Comparison of ENCODE assay signal across 27 cellular contexts in the genomic region with DNA sequence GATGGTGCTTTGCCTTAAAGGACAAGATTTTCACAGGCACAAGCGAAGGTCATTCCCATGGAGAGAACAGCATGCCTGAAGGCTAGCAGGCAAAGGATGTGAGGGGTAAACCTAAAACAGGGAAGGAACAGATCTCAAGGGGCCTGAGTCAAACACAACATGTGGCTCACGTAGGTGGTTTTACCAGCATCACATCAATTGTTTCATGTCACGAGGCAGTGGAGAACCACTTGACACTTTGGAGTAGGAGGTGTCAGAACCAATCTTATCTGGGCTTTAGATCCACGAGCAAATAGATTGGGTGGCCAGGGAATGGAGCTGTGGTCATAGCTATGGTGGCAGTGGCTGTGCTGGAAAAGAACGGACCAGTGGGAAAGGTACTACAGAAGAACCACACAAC. TPM values are rescaled to one million over a fixed set of nuclear protein-coding genes. Genes with fewer than 3 reads are reported as not detected.
DNase-seq lines count a peak whose midpoint lies in the region; ATAC-seq and TF ChIP-seq lines count a peak whose summit lies in the region.
"Had no signal": no experiment of that assay in that cellular context is flagged by ENCODE, and none has a peak within 500 bp of the region (broad histone marks: within the 10 kb centered on the region; RNA-seq: fewer than 3 reads in every experiment).

No MANE protein-coding gene starts in this region.

- no peaks in the 10 kb centered on the region for H3K36me3 ChIP-seq in BE2C
- H3K36me3 ChIP-seq: ovary had no signal

- ATAC-seq in stimulated activated naive B cell treated with anti-CD40 and anti-IgM and Interleukin-4, amounts not matched to agents 10 μg/mL and 1 μg/mL and 100 μg/mL, for 72 hours (replicated peaks) = peak in 1 of 2 donors; percentile 21
- ATAC-seq in HG02970 (IDR thresholded peaks at IDR 0.05; ENCODE audit: low FRiP score, unreplicated experiment) (no peak), GM19351 (IDR thresholded peaks at IDR 0.05; ENCODE audit: unreplicated experiment) (no peak)
- ATAC-seq: gastrocnemius medialis, HCT116, HepG2, WTC11 had no signal

- TF ChIP-seq CTCF in RWPE1 (conservative IDR thresholded peaks at IDR 0.05; ENCODE audit: low read depth) (no peak), BE2C (IDR thresholded peaks at IDR 0.05; ENCODE audit: low read depth, low read length) (no peak)

- no peaks in the 10 kb centered on the region for H3K9me3 ChIP-seq in BE2C
- H3K9me3 ChIP-seq: gastrocnemius medialis, ovary, vagina had no signal

- H3K27ac ChIP-seq in RWPE1 = 0 out of 2 replicates have a peak overlapping the region, but pooled peaks have one; percentile 9
- H3K27ac ChIP-seq: brain microvascular endothelial cell, esophagus squamous epithelium, gastrocnemius medialis, ovary, SK-N-MC, vagina had no signal

- H3K27ac Mint-ChIP-seq in activated CD4-positive, alpha-beta memory T cell treated with anti-CD3 and anti-CD28 coated beads for 36 hours = peak overlapping the region; percentile 26
- no peak overlapping the region for H3K27ac Mint-ChIP-seq in activated CD4-positive, alpha-beta memory T cell treated with anti-CD3 and anti-CD28 coated beads, Interleukin-2, amount 10 ng/mL, durations not matched to agents 7 days and 5 days
- peak overlapping the region; percentile 59 for H3K27ac Mint-ChIP-seq in dendritic cell treated with granulocyte-macrophage colony-stimulating factor and Interleukin-4, amounts not matched to agents 40 ng/mL and 50 ng/mL, for 4 days
- peak overlapping the region; percentile 38 for H3K27ac Mint-ChIP-seq in stimulated activated naive B cell treated with anti-CD40 and anti-IgM and Interleukin-4, amounts not matched to agents 10 μg/mL and 1 μg/mL and 100 μg/mL, for 72 hours
- H3K27ac Mint-ChIP-seq: nephron, WTC11 had no signal

- H3K4me3 ChIP-seq in BE2C (ENCODE audit: low read depth, low read length) = no peak overlapping the region
- H3K4me3 ChIP-seq: esophagus squamous epithelium, gastrocnemius medialis, ovary, SK-N-MC, smooth muscle cell, vagina had no signal

- H3K4me1 Mint-ChIP-seq in activated CD4-positive, alpha-beta memory T cell treated with anti-CD3 and anti-CD28 coated beads for 36 hours (ENCODE audit: low read depth) = peaks cover 11% of the 10 kb centered on the region
- no peaks in the 10 kb centered on the region for H3K4me1 Mint-ChIP-seq in activated CD4-positive, alpha-beta memory T cell treated with anti-CD3 and anti-CD28 coated beads, Interleukin-2, amount 10 ng/mL, durations not matched to agents 7 days and 5 days
- peaks cover 61% of the 10 kb centered on the region for H3K4me1 Mint-ChIP-seq in dendritic cell treated with granulocyte-macrophage colony-stimulating factor and Interleukin-4, amounts not matched to agents 40 ng/mL and 50 ng/mL, for 4 days (ENCODE audit: low read depth)
- H3K4me1 Mint-ChIP-seq in stimulated activated naive B cell treated with anti-CD40 and anti-IgM and Interleukin-4, amounts not matched to agents 10 μg/mL and 1 μg/mL and 100 μg/mL, for 72 hours = peaks cover 11 to 18% of the 10 kb centered on the region in 2 donors
- H3K4me1 Mint-ChIP-seq: nephron, WTC11 had no signal

- no peaks in the 10 kb centered on the region for H3K4me1 ChIP-seq in BE2C
- H3K4me1 ChIP-seq: esophagus squamous epithelium, gastrocnemius medialis, vagina had no signal

- intact Hi-C loops in activated CD4-positive, alpha-beta memory T cell treated with anti-CD3 and anti-CD28 coated beads for 36 hours (cut with micrococcal nuclease) = no loop called here
- intact Hi-C loops in dendritic cell treated with granulocyte-macrophage colony-stimulating factor and Interleukin-4, amounts not matched to agents 40 ng/mL and 50 ng/mL, for 4 days (cut with micrococcal nuclease) = no loop called here

- H3K36me3 Mint-ChIP-seq in activated CD4-positive, alpha-beta memory T cell treated with anti-CD3 and anti-CD28 coated beads for 36 hours = peaks cover 42% of the 10 kb centered on the region
- peaks cover 44% of the 10 kb centered on the region for H3K36me3 Mint-ChIP-seq in activated CD4-positive, alpha-beta memory T cell treated with anti-CD3 and anti-CD28 coated beads, Interleukin-2, amount 10 ng/mL, durations not matched to agents 7 days and 5 days (ENCODE audit: low read depth)
- H3K36me3 Mint-ChIP-seq in dendritic cell treated with granulocyte-macrophage colony-stimulating factor and Interleukin-4, amounts not matched to agents 40 ng/mL and 50 ng/mL, for 4 days (ENCODE audit: low read depth) = peaks cover 73% of the 10 kb centered on the region
- H3K36me3 Mint-ChIP-seq in stimulated activated naive B cell treated with anti-CD40 and anti-IgM and Interleukin-4, amounts not matched to agents 10 μg/mL and 1 μg/mL and 100 μg/mL, for 72 hours = peaks cover 57 to 66% of the 10 kb centered on the region in 2 donors

- no peaks in the 10 kb centered on the region for H3K9me3 Mint-ChIP-seq in activated CD4-positive, alpha-beta memory T cell treated with anti-CD3 and anti-CD28 coated beads for 36 hours
- H3K9me3 Mint-ChIP-seq in activated CD4-positive, alpha-beta memory T cell treated with anti-CD3 and anti-CD28 coated beads, Interleukin-2, amount 10 ng/mL, durations not matched to agents 7 days and 5 days = no peaks in the 10 kb centered on the region
- H3K9me3 Mint-ChIP-seq in dendritic cell treated with granulocyte-macrophage colony-stimulating factor and Interleukin-4, amounts not matched to agents 40 ng/mL and 50 ng/mL, for 4 days = peaks cover 18% of the 10 kb centered on the region
- peaks cover 0 to 2% of the 10 kb centered on the region in 2 donors for H3K9me3 Mint-ChIP-seq in stimulated activated naive B cell treated with anti-CD40 and anti-IgM and Interleukin-4, amounts not matched to agents 10 μg/mL and 1 μg/mL and 100 μg/mL, for 72 hours

- no peak overlapping the region for H3K4me3 Mint-ChIP-seq in activated CD4-positive, alpha-beta memory T cell treated with anti-CD3 and anti-CD28 coated beads for 36 hours
- H3K4me3 Mint-ChIP-seq in activated CD4-positive, alpha-beta memory T cell treated with anti-CD3 and anti-CD28 coated beads, Interleukin-2, amount 10 ng/mL, durations not matched to agents 7 days and 5 days = no peak overlapping the region
- no peak overlapping the region for H3K4me3 Mint-ChIP-seq in dendritic cell treated with granulocyte-macrophage colony-stimulating factor and Interleukin-4, amounts not matched to agents 40 ng/mL and 50 ng/mL, for 4 days
- H3K4me3 Mint-ChIP-seq in stimulated activated naive B cell treated with anti-CD40 and anti-IgM and Interleukin-4, amounts not matched to agents 10 μg/mL and 1 μg/mL and 100 μg/mL, for 72 hours = no peak overlapping the region
- H3K4me3 Mint-ChIP-seq: nephron, WTC11 had no signal

- POLR2A ChIA-PET in activated CD4-positive, alpha-beta memory T cell treated with anti-CD3 and anti-CD28 coated beads for 36 hours (lab: Charles Lee) = interaction anchor here (1.7 kb wide), 1 partner anchor 9 kb away, joined by 4 read pairs; a partner anchor contains a TSS
- POLR2A ChIA-PET in activated CD4-positive, alpha-beta memory T cell treated with anti-CD3 and anti-CD28 coated beads, Interleukin-2, amount 10 ng/mL, durations not matched to agents 7 days and 5 days (lab: Charles Lee) = interaction anchor here (1.4 kb wide), 1 partner anchor 9 kb away, joined by 15 read pairs; a partner anchor contains a TSS
- POLR2A ChIA-PET in RWPE1 (lab: Yijun Ruan, JAX; ENCODE audit: low non-redundant PET) = no interaction called here

- CTCF ChIA-PET in activated CD4-positive, alpha-beta memory T cell treated with anti-CD3 and anti-CD28 coated beads for 36 hours (lab: Charles Lee) = interaction anchor here (1.4 kb wide), 1 partner anchor 10 kb away, joined by 4 read pairs; a partner anchor contains a TSS
- CTCF ChIA-PET in activated CD4-positive, alpha-beta memory T cell treated with anti-CD3 and anti-CD28 coated beads, Interleukin-2, amount 10 ng/mL, durations not matched to agents 7 days and 5 days (lab: Charles Lee) = no interaction called here
- CTCF ChIA-PET in RWPE1 (lab: Yijun Ruan, JAX) = no interaction called here

- H3K27me3 ChIP-seq in BE2C = no peaks in the 10 kb centered on the region
- H3K27me3 ChIP-seq: brain microvascular endothelial cell, esophagus squamous epithelium, gastrocnemius medialis, ovary, vagina had no signal

- no peak for DNase-seq in activated CD4-positive, alpha-beta memory T cell treated with anti-CD3 and anti-CD28 coated beads for 36 hours
- DNase-seq in activated CD4-positive, alpha-beta memory T cell treated with anti-CD3 and anti-CD28 coated beads, Interleukin-2, amount 10 ng/mL, durations not matched to agents 7 days and 5 days = no peak
- no peak for DNase-seq in RWPE1 (ENCODE audit: low spot score)
- no peak for DNase-seq in stimulated activated naive B cell treated with anti-CD40 and anti-IgM and Interleukin-4, amounts not matched to agents 10 μg/mL and 1 μg/mL and 100 μg/mL, for 72 hours
- no peak for DNase-seq in BE2C
- DNase-seq: brain microvascular endothelial cell; DND-41; esophagus squamous epithelium; gastrocnemius medialis; hypothalamus; midbrain; NCI-H1694; NCI-H226; NCI-H774; ovary; stimulated activated CD4-positive, alpha-beta T cell treated with anti-CD3 and anti-CD28 coated beads, Interleukin-2, amount 100 ng/mL, for 24 hours; T1000 had no signal

- H3K27me3 Mint-ChIP-seq in activated CD4-positive, alpha-beta memory T cell treated with anti-CD3 and anti-CD28 coated beads for 36 hours = no peaks in the 10 kb centered on the region
- H3K27me3 Mint-ChIP-seq in activated CD4-positive, alpha-beta memory T cell treated with anti-CD3 and anti-CD28 coated beads, Interleukin-2, amount 10 ng/mL, durations not matched to agents 7 days and 5 days = no peaks in the 10 kb centered on the region
- no peaks in the 10 kb centered on the region for H3K27me3 Mint-ChIP-seq in dendritic cell treated with granulocyte-macrophage colony-stimulating factor and Interleukin-4, amounts not matched to agents 40 ng/mL and 50 ng/mL, for 4 days
- no peaks in the 10 kb centered on the region for H3K27me3 Mint-ChIP-seq in stimulated activated naive B cell treated with anti-CD40 and anti-IgM and Interleukin-4, amounts not matched to agents 10 μg/mL and 1 μg/mL and 100 μg/mL, for 72 hours

RNA-seq across cellular contexts. Expression of a gene that starts 8.5 kb away (rescaled TPM):
- 100 to 1,000 TPM; 215 to 217 TPM for total RNA-seq in activated CD4-positive, alpha-beta memory T cell treated with anti-CD3 and anti-CD28 coated beads for 36 hours
- total RNA-seq in activated CD4-positive, alpha-beta memory T cell treated with anti-CD3 and anti-CD28 coated beads, Interleukin-2, amount 10 ng/mL, durations not matched to agents 7 days and 5 days = 100 to 1,000 TPM; 192 to 203 TPM
- polyA plus RNA-seq in BE2C (2012; ENCODE audit: insufficient read depth, insufficient read length, low read depth) = 390 TPM

RNA-seq across cellular contexts. Expression of a gene that starts 9.5 kb away (rescaled TPM):
- 100 to 1,000 TPM; 113 to 114 TPM for total RNA-seq in activated CD4-positive, alpha-beta memory T cell treated with anti-CD3 and anti-CD28 coated beads for 36 hours
- 10 to 100 TPM; 97.3 to 98.8 TPM for total RNA-seq in activated CD4-positive, alpha-beta memory T cell treated with anti-CD3 and anti-CD28 coated beads, Interleukin-2, amount 10 ng/mL, durations not matched to agents 7 days and 5 days
- polyA plus RNA-seq in BE2C (2012; ENCODE audit: insufficient read depth, insufficient read length, low read depth) = 58.9 TPM

RNA-seq across cellular contexts. Expression of a gene that starts 15.2 kb away (rescaled TPM):
- 1 to 10 TPM; 4.5 to 4.8 TPM for total RNA-seq in activated CD4-positive, alpha-beta memory T cell treated with anti-CD3 and anti-CD28 coated beads for 36 hours
- total RNA-seq in activated CD4-positive, alpha-beta memory T cell treated with anti-CD3 and anti-CD28 coated beads, Interleukin-2, amount 10 ng/mL, durations not matched to agents 7 days and 5 days = 10 to 100 TPM in 1 of 2 experiments, 1 to 10 TPM in 1; 9.8 to 12.4 TPM
- 1.5 TPM for polyA plus RNA-seq in BE2C (2012; ENCODE audit: insufficient read depth, insufficient read length, low read depth)

RNA-seq across cellular contexts. Expression of a gene that starts 59.1 kb away (rescaled TPM):
- 100 to 1,000 TPM; 160 to 166 TPM for total RNA-seq in activated CD4-positive, alpha-beta memory T cell treated with anti-CD3 and anti-CD28 coated beads for 36 hours
- 100 to 1,000 TPM; 283 TPM for total RNA-seq in activated CD4-positive, alpha-beta memory T cell treated with anti-CD3 and anti-CD28 coated beads, Interleukin-2, amount 10 ng/mL, durations not matched to agents 7 days and 5 days
- 0.26 TPM for polyA plus RNA-seq in BE2C (2012; ENCODE audit: insufficient read depth, insufficient read length, low read depth)
